In the genomic region with DNA sequence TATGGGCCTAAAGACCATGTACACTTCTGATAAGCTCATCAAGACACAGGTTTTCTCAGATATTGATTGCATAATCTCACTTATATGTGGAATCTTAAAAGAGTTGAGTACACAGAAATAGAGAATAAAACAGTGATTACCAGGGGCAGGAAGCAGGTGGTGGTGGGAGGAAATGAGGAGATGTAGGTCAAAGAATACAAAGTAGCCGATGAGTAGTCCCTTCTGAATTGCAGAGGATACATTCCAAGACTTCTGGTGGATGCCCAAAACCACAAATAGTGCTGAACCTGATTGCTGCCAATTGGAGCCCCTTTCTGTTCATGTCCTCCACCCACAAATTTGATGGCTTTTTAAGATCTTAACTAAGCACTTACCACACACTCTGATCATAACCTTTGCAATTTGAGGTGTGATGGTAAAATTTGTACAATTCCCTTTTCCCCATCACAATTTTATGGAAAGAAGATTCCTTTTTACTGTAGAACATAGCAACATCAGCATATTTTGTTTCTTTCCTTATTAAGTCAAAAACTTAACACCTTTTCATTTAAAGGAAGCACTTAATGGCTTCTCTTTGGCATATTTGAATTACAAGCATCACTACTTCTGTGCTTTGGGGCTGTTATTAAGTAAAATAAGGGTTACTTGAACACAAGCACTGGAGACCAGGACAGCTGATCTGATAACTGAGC, we compare ENCODE assay signal across 16 cellular contexts. TPM values are rescaled to one million over a fixed set of nuclear protein-coding genes. Genes with fewer than 3 reads are reported as not detected.
DNase-seq lines count a peak whose midpoint lies in the region; ATAC-seq lines count a peak whose summit lies in the region.
"Had no signal": no experiment of that assay in that cellular context is flagged by ENCODE, and none has a peak within 500 bp of the region (broad histone marks: within the 10 kb centered on the region; RNA-seq: fewer than 3 reads in every experiment).

No MANE protein-coding gene starts in this region.

- H3K4me1 ChIP-seq in BLaER1 treated with 17β-estradiol and CSF1 and Interleukin-3, amounts not matched to agents 10 nM and 100 nM = peaks cover 22 to 50% (median 43%) of the 10 kb centered on the region in 10 experiments
- H3K4me1 ChIP-seq in thymus (ENCODE audit: control insufficient read depth, insufficient read depth, low read length) = peaks cover 10% of the 10 kb centered on the region

- no peak overlapping the region for H3K4me3 ChIP-seq in BLaER1 treated with 17β-estradiol and CSF1 and Interleukin-3, amounts not matched to agents 10 nM and 100 nM
- no peak overlapping the region for H3K4me3 ChIP-seq in Jurkat, Clone E6-1 (ENCODE audit: low read length)
- H3K4me3 ChIP-seq in thymus (ENCODE audit: low read length) = peak overlapping the region; percentile 89

- ATAC-seq in HG03520 (IDR thresholded peaks at IDR 0.05; ENCODE audit: unreplicated experiment) = no peak
- no peak for ATAC-seq in GM19452 (IDR thresholded peaks at IDR 0.05; ENCODE audit: unreplicated experiment)
- ATAC-seq: CD8-positive, alpha-beta T cell; HepG2 had no signal

- H3K27ac ChIP-seq in BLaER1 treated with 17β-estradiol and CSF1 and Interleukin-3, amounts not matched to agents 10 nM and 100 nM = peak overlapping the region in 3 of 11 experiments; percentile 44 to 54 (median 51); a peak in 6 of 22 replicates
- peak overlapping the region; percentile 69 for H3K27ac ChIP-seq in thymus (ENCODE audit: low read depth)

- H3K36me3 ChIP-seq in BLaER1 treated with 17β-estradiol and CSF1 and Interleukin-3, amounts not matched to agents 10 nM and 100 nM = no peaks in the 10 kb centered on the region
- H3K36me3 ChIP-seq in thymus (ENCODE audit: control insufficient read depth, insufficient read depth) = no peaks in the 10 kb centered on the region

- no peak overlapping the region for H3K9ac ChIP-seq in BLaER1 treated with 17β-estradiol and CSF1 and Interleukin-3, amounts not matched to agents 10 nM and 100 nM
- H3K9ac ChIP-seq: SK-N-SH had no signal

- 0% methylated on average over 1 of the region's 1 CpG for WGBS in thymus

- H3K4me2 ChIP-seq in BLaER1 treated with 17β-estradiol and CSF1 and Interleukin-3, amounts not matched to agents 10 nM and 100 nM = peak overlapping the region; percentile 18 to 74 (median 63); a peak in 20 of 22 replicates
- H3K4me2 ChIP-seq: SK-N-SH had no signal

- peak; percentile 89 for DNase-seq in Jurkat, Clone E6-1 (ENCODE audit: low read depth, low spot score)
- DNase-seq in OCI-M1 (lab: John Stamatoyannopoulos, UW) = peak; percentile 28
- DNase-seq in ecto neural progenitor cell (ENCODE audit: low spot score) = no peak
- DNase-seq: C1 segment of cervical spinal cord; CD8-positive, alpha-beta T cell; KG1; NCI-H1694; NCI-H2081 treated with DMSO at 0.1 percent for 48 hours; NCI-H446; SIG-M5; SK-N-SH had no signal

- H3K27me3 ChIP-seq in BLaER1 treated with 17β-estradiol and CSF1 and Interleukin-3, amounts not matched to agents 10 nM and 100 nM = no peaks in the 10 kb centered on the region
- no peaks in the 10 kb centered on the region for H3K27me3 ChIP-seq in thymus (ENCODE audit: control insufficient read depth, insufficient read depth)

- no peaks in the 10 kb centered on the region for H4K20me1 ChIP-seq in BLaER1 treated with 17β-estradiol and CSF1 and Interleukin-3, amounts not matched to agents 10 nM and 100 nM

- peaks cover 0 to 20% (median 5%) of the 10 kb centered on the region in 11 experiments; a peak in 5 of 22 replicates for H3K9me3 ChIP-seq in BLaER1 treated with 17β-estradiol and CSF1 and Interleukin-3, amounts not matched to agents 10 nM and 100 nM (replicated peaks in 1 of 11)
- peaks cover 1% of the 10 kb centered on the region for H3K9me3 ChIP-seq in thymus (ENCODE audit: control insufficient read depth)
- H3K9me3 ChIP-seq: SK-N-SH had no signal

RNA-seq across cellular contexts. Expression of a gene that starts 3.4 kb away (rescaled TPM):
- polyA plus RNA-seq in Jurkat, Clone E6-1 (2012; ENCODE audit: insufficient read depth, insufficient read length) = 40.2 TPM
- polyA plus RNA-seq in thymus = 44.2 TPM
- polyA plus RNA-seq: HepG2, SK-N-SH had no signal

RNA-seq across cellular contexts. Expression of a gene that starts 18.9 kb away (rescaled TPM):
- 14.2 TPM for polyA plus RNA-seq in Jurkat, Clone E6-1 (2012; ENCODE audit: insufficient read depth, insufficient read length)
- polyA plus RNA-seq in thymus = 154 TPM
- polyA plus RNA-seq: HepG2, SK-N-SH had no signal

RNA-seq across cellular contexts. Expression of a gene that starts 45.0 kb away (rescaled TPM):
- 23.2 TPM for polyA plus RNA-seq in Jurkat, Clone E6-1 (2012; ENCODE audit: insufficient read depth, insufficient read length)
- 27.2 TPM for polyA plus RNA-seq in thymus
- polyA plus RNA-seq: HepG2, SK-N-SH had no signal
